ENCODE assay signal across 20 cellular contexts in genomic region chr10:115050375-115050960, GRCh38. TPM values are rescaled to one million over a fixed set of nuclear protein-coding genes. Genes with fewer than 3 reads are reported as not detected.
A peak's percentile ranks its signal among the peaks of the same experiment; 100 is the strongest.
DNase-seq lines count a peak whose midpoint lies in the region; ATAC-seq, FAIRE-seq and TF ChIP-seq lines count a peak whose summit lies in the region.
"Had no signal": no experiment of that assay in that cellular context is flagged by ENCODE, and none has a peak within 500 bp of the region (broad histone marks: within the 10 kb centered on the region; RNA-seq: fewer than 3 reads in every experiment).

No MANE protein-coding gene starts in this region.

- H3K4me3 Mint-ChIP-seq in GM23338 (no peak overlapping the region), astrocyte (ENCODE audit: unreplicated experiment) (peak overlapping the region; percentile 17)
- H3K4me3 Mint-ChIP-seq: CD14-positive monocyte, IgD-negative memory B cell had no signal

- H3K27ac ChIP-seq in GM23338 (ENCODE audit: low read depth): peak overlapping the region; percentile 21; the same call in 1 of the 2 replicates
- H3K27ac ChIP-seq in astrocyte (ENCODE audit: low read depth, low read length): no peak overlapping the region
- peak overlapping the region; percentile 94 for H3K27ac ChIP-seq in mesenchymal stem cell (ENCODE audit: low read length, poor library complexity, severe bottlenecking)
- H3K27ac ChIP-seq in trophoblast cell (ENCODE audit: low read depth, low read length): peak overlapping the region; percentile 37
- no peak overlapping the region for H3K27ac ChIP-seq in upper lobe of left lung
- H3K27ac ChIP-seq: GM23248 had no signal

- no peak overlapping the region for H3K4me3 ChIP-seq in GM23338
- no peak overlapping the region for H3K4me3 ChIP-seq in astrocyte (ENCODE audit: insufficient read depth, low read depth, low read length)
- H3K4me3 ChIP-seq in mesenchymal stem cell (ENCODE audit: insufficient read depth in 1 of 2, low read depth in 1 of 2, low read length in 2 of 2): no peak overlapping the region
- H3K4me3 ChIP-seq in trophoblast cell (ENCODE audit: low read depth, low read length): no peak overlapping the region
- H3K4me3 ChIP-seq in upper lobe of left lung: no peak overlapping the region
- H3K4me3 ChIP-seq: GM23248 had no signal

- TF ChIP-seq POLR2A in upper lobe of left lung (IDR thresholded peaks at IDR 0.05): no peak

- H3K4ac ChIP-seq in mesenchymal stem cell (ENCODE audit: low read depth in 1 of 2, low read length in 2 of 2): no peak overlapping the region
- H3K4ac ChIP-seq in trophoblast cell (ENCODE audit: low read depth, low read length): no peak overlapping the region

- H2BK5ac ChIP-seq in mesenchymal stem cell (ENCODE audit: low read depth, low read length, poor library complexity, severe bottlenecking) (peak overlapping the region; percentile 10), trophoblast cell (ENCODE audit: low read depth, low read length, poor library complexity) (no peak overlapping the region)

- no peak for TF ChIP-seq EP300 in upper lobe of left lung (IDR thresholded peaks at IDR 0.05)

- H3K36me3 Mint-ChIP-seq in GM23338 (ENCODE audit: low read depth) (no peaks in the 10 kb centered on the region), astrocyte (ENCODE audit: low read depth, unreplicated experiment) (no peaks in the 10 kb centered on the region)
- H3K36me3 Mint-ChIP-seq: CD14-positive monocyte, IgD-negative memory B cell had no signal

- peak overlapping the region; percentile 50 for H2AK5ac ChIP-seq in mesenchymal stem cell (ENCODE audit: low read length, severe bottlenecking)
- H2AK5ac ChIP-seq in trophoblast cell (ENCODE audit: low read length): no peak overlapping the region

- H3K14ac ChIP-seq in mesenchymal stem cell (ENCODE audit: low read length in 2 of 2) (no peak overlapping the region), trophoblast cell (ENCODE audit: low read length) (no peak overlapping the region)

- H3K79me2 ChIP-seq in GM23338 (replicated peaks; ENCODE audit: insufficient read depth) (no peaks in the 10 kb centered on the region), astrocyte (ENCODE audit: insufficient read depth, low read length) (no peaks in the 10 kb centered on the region), trophoblast cell (ENCODE audit: control insufficient read depth, insufficient read depth, low read length, poor library complexity) (no peaks in the 10 kb centered on the region)

- H3K4me1 ChIP-seq in GM23338 (ENCODE audit: insufficient read depth): peaks cover 30% of the 10 kb centered on the region
- no peaks in the 10 kb centered on the region for H3K4me1 ChIP-seq in astrocyte (ENCODE audit: insufficient read depth, low read length)
- peaks cover 2% of the 10 kb centered on the region for H3K4me1 ChIP-seq in mesenchymal stem cell (ENCODE audit: control insufficient read depth, insufficient read depth, low read depth, low read length)
- H3K4me1 ChIP-seq in trophoblast cell (ENCODE audit: control insufficient read depth in 1 of 2, insufficient read depth in 2 of 2, low read length in 2 of 2): peaks cover 0 to 6% of the 10 kb centered on the region in 2 experiments
- no peaks in the 10 kb centered on the region for H3K4me1 ChIP-seq in upper lobe of left lung

- no peaks in the 10 kb centered on the region for H3K27me3 ChIP-seq in GM23338 (ENCODE audit: insufficient read depth)
- no peaks in the 10 kb centered on the region for H3K27me3 ChIP-seq in astrocyte (ENCODE audit: insufficient read depth, low read length)
- H3K27me3 ChIP-seq in mesenchymal stem cell (ENCODE audit: control insufficient read depth in 1 of 2, insufficient read depth in 1 of 2, low read length in 2 of 2): peaks cover 0 to 3% of the 10 kb centered on the region in 2 experiments
- H3K27me3 ChIP-seq in trophoblast cell (ENCODE audit: insufficient read depth, low read length): no peaks in the 10 kb centered on the region
- H3K27me3 ChIP-seq in upper lobe of left lung: no peaks in the 10 kb centered on the region

- no peaks in the 10 kb centered on the region for H3K9me2 ChIP-seq in GM23338 (ENCODE audit: insufficient read depth)

- no peak overlapping the region for H3K18ac ChIP-seq in mesenchymal stem cell (ENCODE audit: low read depth in 1 of 2, low read length in 2 of 2)
- H3K18ac ChIP-seq in trophoblast cell (ENCODE audit: low read length): no peak overlapping the region

- H3K27ac Mint-ChIP-seq in GM23338 (peak overlapping the region; percentile 56; the same call in 1 of the 2 replicates), astrocyte (ENCODE audit: unreplicated experiment) (peak overlapping the region; percentile 73)
- H3K27ac Mint-ChIP-seq: CD14-positive monocyte, IgD-negative memory B cell had no signal

- H4K91ac ChIP-seq in mesenchymal stem cell (ENCODE audit: low read length): no peak overlapping the region
- H4K91ac ChIP-seq in trophoblast cell (ENCODE audit: low read depth, low read length): no peak overlapping the region

- no peaks in the 10 kb centered on the region for H3F3A ChIP-seq in GM23338 (replicated peaks; ENCODE audit: low read depth)

- H3K4me1 Mint-ChIP-seq in GM23338 (peaks cover 34% of the 10 kb centered on the region), astrocyte (ENCODE audit: low read depth, unreplicated experiment) (peaks cover 33% of the 10 kb centered on the region)
- H3K4me1 Mint-ChIP-seq: CD14-positive monocyte, IgD-negative memory B cell had no signal

- H2AFZ ChIP-seq in GM23338 (no peak overlapping the region), astrocyte (ENCODE audit: low read depth, low read length) (no peak overlapping the region), mesenchymal stem cell (ENCODE audit: low read depth, low read length) (no peak overlapping the region), trophoblast cell (ENCODE audit: insufficient read depth, low read length, poor library complexity) (no peak overlapping the region)
- H2AFZ ChIP-seq: GM23248 had no signal

- H2BK12ac ChIP-seq in mesenchymal stem cell (ENCODE audit: low read length in 2 of 2) (peak overlapping the region in 1 of 2 experiments; percentile 83), trophoblast cell (ENCODE audit: low read length) (no peak overlapping the region)

- ATAC-seq in GM23338 (no peak), GM21360 (IDR thresholded peaks at IDR 0.05; ENCODE audit: unreplicated experiment) (no peak), upper lobe of left lung (ENCODE audit: low FRiP score in 2 of 2) (no peak), GM21515 (IDR thresholded peaks at IDR 0.05; ENCODE audit: unreplicated experiment) (no peak), HG02798 (IDR thresholded peaks at IDR 0.05; ENCODE audit: poor library complexity, unreplicated experiment) (no peak)

- H3K23ac ChIP-seq in mesenchymal stem cell (ENCODE audit: low read length in 2 of 2) (no peak overlapping the region), trophoblast cell (ENCODE audit: low read length) (no peak overlapping the region)

- H3K9me3 ChIP-seq in astrocyte (ENCODE audit: insufficient read depth, low read depth, low read length) (no peaks in the 10 kb centered on the region), mesenchymal stem cell (ENCODE audit: control insufficient read depth, low read length) (no peaks in the 10 kb centered on the region), trophoblast cell (ENCODE audit: insufficient read depth, low read depth, low read length) (no peaks in the 10 kb centered on the region), upper lobe of left lung (no peaks in the 10 kb centered on the region)

- H3K27me3 Mint-ChIP-seq in GM23338 (ENCODE audit: insufficient read depth, low read depth, poor library complexity) (peaks cover under 1% of the 10 kb centered on the region), astrocyte (ENCODE audit: low read depth, unreplicated experiment) (no peaks in the 10 kb centered on the region)

- H4K8ac ChIP-seq in mesenchymal stem cell (ENCODE audit: low read length) (peak overlapping the region; percentile 31), trophoblast cell (ENCODE audit: low read depth, low read length) (no peak overlapping the region)

- H3K79me1 ChIP-seq in mesenchymal stem cell (replicated peaks; ENCODE audit: low read length, poor library complexity, severe bottlenecking) (no peaks in the 10 kb centered on the region), trophoblast cell (ENCODE audit: low read length) (no peaks in the 10 kb centered on the region)

- H4K20me1 ChIP-seq in GM23338 (replicated peaks; ENCODE audit: insufficient read depth) (no peaks in the 10 kb centered on the region), astrocyte (ENCODE audit: insufficient read depth, low read length) (no peaks in the 10 kb centered on the region)

- H3K9me3 Mint-ChIP-seq in GM23338 (no peaks in the 10 kb centered on the region), astrocyte (ENCODE audit: unreplicated experiment) (no peaks in the 10 kb centered on the region)
- H3K9me3 Mint-ChIP-seq: CD14-positive monocyte, IgD-negative memory B cell had no signal

- no peak overlapping the region for H3K4me2 ChIP-seq in GM23338
- no peak overlapping the region for H3K4me2 ChIP-seq in astrocyte (ENCODE audit: low read length)
- H3K4me2 ChIP-seq in mesenchymal stem cell (ENCODE audit: low read length, poor library complexity, severe bottlenecking): no peak overlapping the region
- no peak overlapping the region for H3K4me2 ChIP-seq in trophoblast cell (ENCODE audit: low read length)

- H3K9ac ChIP-seq in astrocyte (ENCODE audit: low read length) (no peak overlapping the region), mesenchymal stem cell (ENCODE audit: low read length) (no peak overlapping the region), trophoblast cell (ENCODE audit: low read length) (no peak overlapping the region)
- H3K9ac ChIP-seq: GM23248 had no signal

- no peaks in the 10 kb centered on the region for H3K36me3 ChIP-seq in GM23338 (ENCODE audit: insufficient read depth)
- no peaks in the 10 kb centered on the region for H3K36me3 ChIP-seq in astrocyte (ENCODE audit: insufficient read depth, low read length)
- no peaks in the 10 kb centered on the region for H3K36me3 ChIP-seq in mesenchymal stem cell (ENCODE audit: control insufficient read depth in 1 of 2, insufficient read depth in 2 of 2, low read depth in 1 of 2, low read length in 2 of 2)
- H3K36me3 ChIP-seq in trophoblast cell (ENCODE audit: control insufficient read depth in 1 of 2, insufficient read depth in 2 of 2, low read length in 2 of 2): no peaks in the 10 kb centered on the region
- H3K36me3 ChIP-seq in upper lobe of left lung: no peaks in the 10 kb centered on the region

- 92% methylated on average over 3 of the region's 3 CpGs for WGBS in mesenchymal stem cell
- WGBS in trophoblast cell (ENCODE audit: extremely low coverage, insufficient coverage, insufficient read length): no CpG with 5 or more reads among the region's 3 CpGs
- 94 to 98% methylated on average over 3 of the region's 3 CpGs for WGBS in upper lobe of left lung, 2 donors

- DNase-seq in GM23338 (ENCODE audit: low spot score) (no peak), astrocyte (ENCODE audit: low read depth) (no peak), mesenchymal stem cell (no peak), trophoblast cell (peak; percentile 36 to 67), upper lobe of left lung (no peak)
- DNase-seq: AML-193; DMS153; GM23248; NCI-H187; NCI-H345; NCI-H526; NK-92 treated with Interleukin-12 subunit alpha and Interleukin-12 subunit beta, amount 100 ng/mL, for 24 hours; SHP77 treated with DMSO at 0.1 percent for 48 hours had no signal

- FAIRE-seq in astrocyte (lab: Jason Lieb, UNC): no peak

- TF ChIP-seq CTCF in GM23338 (conservative IDR thresholded peaks at IDR 0.05; ENCODE audit: low read depth in 2 of 2) (no peak), astrocyte (IDR thresholded peaks at IDR 0.05; ENCODE audit: insufficient read depth, low read depth, low read length) (no peak), upper lobe of left lung (IDR thresholded peaks at IDR 0.05) (no peak)

- no peak overlapping the region for H2BK120ac ChIP-seq in mesenchymal stem cell (ENCODE audit: low read depth, low read length)
- peak overlapping the region; percentile 6 for H2BK120ac ChIP-seq in trophoblast cell (ENCODE audit: insufficient read depth, low read length, poor library complexity)

- H4K12ac ChIP-seq in trophoblast cell (ENCODE audit: low read depth, low read length): no peak overlapping the region

- H2BK15ac ChIP-seq in mesenchymal stem cell (ENCODE audit: low read depth, poor library complexity, severe bottlenecking): peak overlapping the region; percentile 40

RNA-seq across cellular contexts. Expression of gene ATRNL1, which starts 42.7 kb away (rescaled TPM):
- 24.0 and 29.7 TPM in 2 replicates for total RNA-seq in GM23338 (2014; rRNA removed; shearing (Covaris generic))
- polyA plus RNA-seq in GM23338 (2016; fragmentation: Nextera tagmentation; extraction: Ambion mirVana): 3.6 and 4.8 TPM in 2 replicates
- 15.8 and 17.5 TPM in 2 replicates for total RNA-seq in astrocyte
- polyA plus RNA-seq in mesenchymal stem cell (2013, experiment 1 of 2): 10.4 TPM
- 10.2 TPM for polyA plus RNA-seq in mesenchymal stem cell (2013, experiment 2 of 2)
- 2.0 and 2.4 TPM in 2 replicates for polyA plus RNA-seq in trophoblast cell (2013)
- 1 to 10 TPM in 1 of 6 donors, under 1 TPM in 5; 0.11 to 1.0 (median 0.39) TPM for total RNA-seq in upper lobe of left lung
- total RNA-seq: GM23248, HT-29, OCI-LY7 had no signal
- polyA plus RNA-seq: CD14-positive monocyte, GM23248 had no signal

Comparison
In these comparisons a context has a peak if more than half of its experiments do, and no peak if none do; other contexts are left out.
1. DNase-seq: peak in trophoblast cell (2 of 2); none in GM23338 (single experiment), astrocyte (single experiment), mesenchymal stem cell (single experiment) and upper lobe of left lung (0 of 2).
2. H3K27ac ChIP-seq: peak in GM23338 (single experiment), mesenchymal stem cell (single experiment) and trophoblast cell (single experiment); none in astrocyte (single experiment) and upper lobe of left lung (0 of 4).